1 cellular context compared by ENCODE assay signal in the genomic region with DNA sequence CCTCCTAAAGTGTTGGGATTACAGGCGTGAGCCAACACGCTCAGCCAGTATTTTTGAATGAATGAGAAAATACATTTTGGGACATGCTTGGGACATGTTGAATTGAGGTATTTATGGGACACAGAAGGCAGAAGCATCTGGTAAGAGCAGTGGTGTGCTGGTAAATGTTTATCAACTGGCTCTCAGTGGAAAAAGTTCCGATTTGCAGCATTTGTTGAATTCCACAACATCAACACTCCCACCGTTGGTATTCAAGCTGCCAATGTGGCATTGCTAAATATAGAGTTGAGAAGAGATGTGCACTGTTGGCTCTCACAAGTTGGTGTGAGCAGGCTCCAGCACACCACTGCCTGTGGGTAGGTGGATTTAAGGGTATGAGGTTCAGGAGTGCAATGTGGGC.
TF ChIP-seq lines count a peak whose summit lies in the region.

No MANE protein-coding gene starts in this region.

TF ChIP-seq in HepG2, 621 proteins besides CTCF, POLR2A, EP300 and RAD21:
- TF ChIP-seq PAWR (CRISPR knock-in tag; IDR thresholded peaks at IDR 0.05; ENCODE audit: borderline replicate concordance) (no peak), PTBP1 (IDR thresholded peaks at IDR 0.05; ENCODE audit: low read depth, low read length, poor library complexity, severe bottlenecking) (no peak), ZC3H13 (CRISPR knock-in tag; IDR thresholded peaks at IDR 0.05) (no peak), ZNF563 (CRISPR knock-in tag; IDR thresholded peaks at IDR 0.05) (no peak)
